19 cellular contexts compared by ENCODE assay signal in genomic region chr12:15995801-15996200, GRCh38.
"Had no signal": no experiment of that assay in that cellular context is flagged by ENCODE, and none has a peak within 500 bp of the region (broad histone marks: within the 10 kb centered on the region; RNA-seq: fewer than 3 reads in every experiment).

No MANE protein-coding gene starts in this region.

- H3K4me2 ChIP-seq: KMS-11, PC-9 had no signal

- H3K36me3 ChIP-seq: SJCRH30 had no signal

- H3K4me3 ChIP-seq: PC-9, SJCRH30, SK-N-MC had no signal

- H3K9me3 ChIP-seq: SJCRH30 had no signal

- DNase-seq: MM.1S, MV-4-11, NCI-H1092, NCI-H1417 treated with DMSO at 0.1 percent for 48 hours, NCI-H1436 treated with DMSO at 0.1 percent for 48 hours, NCI-H187 treated with DMSO at 0.1 percent for 48 hours, NCI-H2227 treated with DMSO at 0.1 percent for 48 hours, NCI-H510A treated with DMSO at 0.1 percent for 48 hours, NCI-H524 treated with DMSO at 0.1 percent for 48 hours, NCI-H526 treated with DMSO at 0.1 percent for 48 hours, NCI-H774, PC-9, SHP77, SIG-M5 had no signal

- H3K27ac ChIP-seq: KMS-11, PC-9, RWPE1, SJCRH30, SK-N-MC had no signal

- H3K27me3 ChIP-seq: SJCRH30 had no signal

- ATAC-seq: Panc1 had no signal

- H3K9ac ChIP-seq: KMS-11 had no signal

- H2AFZ ChIP-seq: PC-9 had no signal

- H3K4me1 ChIP-seq: SJCRH30 had no signal
